Comparison of ENCODE assay signal across 22 cellular contexts in the genomic region with DNA sequence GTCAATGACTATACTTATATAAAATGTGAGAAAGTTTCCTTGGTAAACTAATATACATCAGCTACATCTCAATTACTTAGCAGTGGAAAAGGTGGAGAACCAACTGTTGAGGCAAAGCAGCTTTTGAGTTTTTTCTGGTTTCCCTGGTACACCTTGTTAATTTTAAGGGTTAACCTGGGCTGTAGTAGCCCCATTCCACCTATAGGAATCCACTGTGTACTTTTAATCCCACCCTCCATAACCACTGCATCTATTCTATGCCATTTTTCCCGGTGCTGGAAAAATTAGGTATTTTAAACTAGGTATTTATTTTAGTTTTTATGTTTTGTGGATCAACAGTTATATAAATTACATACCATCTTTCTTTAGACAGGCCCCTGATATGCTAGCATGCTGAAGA.
"Had no signal": no experiment of that assay in that cellular context is flagged by ENCODE, and none has a peak within 500 bp of the region (broad histone marks: within the 10 kb centered on the region; RNA-seq: fewer than 3 reads in every experiment).

No MANE protein-coding gene starts in this region.

- H3K27me3 Mint-ChIP-seq: activated CD4-positive, alpha-beta T cell treated with anti-CD3 and anti-CD28 coated beads, Interleukin-2, amount 10 ng/mL, durations not matched to agents 7 days and 5 days; naive thymus-derived CD8-positive, alpha-beta T cell; stimulated activated naive B cell treated with anti-CD40 and anti-IgM and Interleukin-4, amounts not matched to agents 10 μg/mL and 1 μg/mL and 100 μg/mL, for 72 hours had no signal

- H3K9me3 ChIP-seq: left lung, lower lobe of right lung, right atrium auricular region, stomach, thyroid gland, upper lobe of left lung, vagina had no signal

- H3K4me3 Mint-ChIP-seq: activated CD4-positive, alpha-beta T cell treated with anti-CD3 and anti-CD28 coated beads, Interleukin-2, amount 10 ng/mL, durations not matched to agents 7 days and 5 days; activated CD8-positive, alpha-beta T cell treated with anti-CD3 and anti-CD28 coated beads, Interleukin-2, amount 10 ng/mL, durations not matched to agents 7 days and 5 days; naive thymus-derived CD8-positive, alpha-beta T cell; stimulated activated naive B cell treated with anti-CD40 and anti-IgM and Interleukin-4, amounts not matched to agents 10 μg/mL and 1 μg/mL and 100 μg/mL, for 72 hours had no signal

- H3K4me3 ChIP-seq: left lung, lower lobe of right lung, right atrium auricular region, stomach, thyroid gland, upper lobe of left lung, vagina had no signal

- H3K27ac Mint-ChIP-seq: activated CD4-positive, alpha-beta T cell treated with anti-CD3 and anti-CD28 coated beads, Interleukin-2, amount 10 ng/mL, durations not matched to agents 7 days and 5 days; activated CD8-positive, alpha-beta T cell treated with anti-CD3 and anti-CD28 coated beads, Interleukin-2, amount 10 ng/mL, durations not matched to agents 7 days and 5 days; stimulated activated naive B cell treated with anti-CD40 and anti-IgM and Interleukin-4, amounts not matched to agents 10 μg/mL and 1 μg/mL and 100 μg/mL, for 72 hours had no signal

- H3K4me1 ChIP-seq: vagina had no signal

- H3K27ac ChIP-seq: left lung, lower lobe of right lung, right atrium auricular region, stomach, thyroid gland, upper lobe of left lung, vagina, WERI-Rb-1 had no signal

- ATAC-seq: activated CD8-positive, alpha-beta T cell treated with anti-CD3 and anti-CD28 coated beads, Interleukin-2, amount 10 ng/mL, durations not matched to agents 7 days and 5 days; left lung; lower lobe of right lung; naive thymus-derived CD8-positive, alpha-beta T cell; stimulated activated naive B cell treated with anti-CD40 and anti-IgM and Interleukin-4, amounts not matched to agents 10 μg/mL and 1 μg/mL and 100 μg/mL, for 72 hours had no signal

- H3K9me3 Mint-ChIP-seq: naive thymus-derived CD8-positive, alpha-beta T cell; stimulated activated naive B cell treated with anti-CD40 and anti-IgM and Interleukin-4, amounts not matched to agents 10 μg/mL and 1 μg/mL and 100 μg/mL, for 72 hours had no signal

- DNase-seq: activated CD4-positive, alpha-beta T cell treated with anti-CD3 and anti-CD28 coated beads for 1 hour; activated CD4-positive, alpha-beta T cell treated with anti-CD3 and anti-CD28 coated beads, Interleukin-2, amount 10 ng/mL, durations not matched to agents 7 days and 5 days; activated CD8-positive, alpha-beta T cell treated with anti-CD3 and anti-CD28 coated beads, Interleukin-2, amount 10 ng/mL, durations not matched to agents 7 days and 5 days; activated effector memory CD4-positive, alpha-beta T cell treated with Interleukin-2 at 50 U/mL for 16 hours; activated naive CD4-positive, alpha-beta T cell treated with Interleukin-2 at 50 U/mL for 16 hours; anterior cingulate cortex; dermis blood vessel endothelial cell; effector CD4-positive, alpha-beta T cell; left lung; lower lobe of right lung; mesenchymal stem cell; naive thymus-derived CD8-positive, alpha-beta T cell; stimulated activated CD4-positive, alpha-beta T cell treated with anti-CD3 and anti-CD28 coated beads, Interleukin-15, amount 100 ng/mL, for 24 hours; stimulated activated CD4-positive, alpha-beta T cell treated with anti-CD3 and anti-CD28 coated beads, Interleukin-2, amount 100 ng/mL, for 24 hours; stimulated activated naive B cell treated with anti-CD40 and anti-IgM and Interleukin-4, amounts not matched to agents 10 μg/mL and 1 μg/mL and 100 μg/mL, for 72 hours; stomach; T1000; thyroid gland; upper lobe of left lung; WERI-Rb-1 had no signal

- H3K27me3 ChIP-seq: left lung, right atrium auricular region, stomach, thyroid gland, upper lobe of left lung, vagina had no signal
